In genomic region chr20:62498874-62499273, GRCh38 we compare ENCODE assay signal across 10 cellular contexts. TPM values are rescaled to one million over a fixed set of nuclear protein-coding genes. Genes with fewer than 3 reads are reported as not detected.
"Had no signal": no experiment of that assay in that cellular context is flagged by ENCODE, and none has a peak within 500 bp of the region (broad histone marks: within the 10 kb centered on the region; RNA-seq: fewer than 3 reads in every experiment).

No MANE protein-coding gene starts in this region.

- H3K27ac ChIP-seq: HL-60 had no signal

- DNase-seq: H9, HCEC 1CT, HFFc6, IMR-90, KG1 had no signal

- FAIRE-seq: H1, H54, K562 had no signal

- H3K4me3 ChIP-seq: GM23338, K562 had no signal

- H3K4me2 ChIP-seq: GM23338 had no signal

- ATAC-seq: GM23338, K562 had no signal

- H2AFZ ChIP-seq: GM23338 had no signal

RNA-seq across cellular contexts. Expression of gene GATA5, which starts 23.1 kb away (rescaled TPM):
- total RNA-seq: HFFc6, IMR-90 had no signal
- polyA plus RNA-seq: IMR-90 had no signal
